Comparison of ENCODE assay signal across 14 cellular contexts in the genomic region with DNA sequence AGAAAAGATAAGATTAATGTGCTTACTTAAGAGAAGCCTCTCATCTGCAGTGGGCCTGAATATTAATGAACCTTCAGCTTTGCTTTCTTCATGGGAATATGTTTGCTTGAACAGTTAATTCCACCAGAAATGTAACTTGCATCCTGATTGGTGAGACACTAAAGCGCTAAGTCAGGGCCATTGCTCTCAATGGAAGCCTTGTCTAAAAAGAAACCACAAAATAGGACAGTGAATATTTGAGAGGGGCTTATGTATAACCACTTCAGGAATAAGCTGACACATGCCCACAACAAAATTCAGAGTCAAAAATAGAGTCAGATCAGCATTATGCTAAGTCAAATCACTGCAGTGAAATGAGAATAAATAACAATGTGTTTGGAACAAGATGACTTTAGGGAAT.
A peak's percentile ranks its signal among the peaks of the same experiment; 100 is the strongest.
DNase-seq lines count a peak whose midpoint lies in the region; ATAC-seq and TF ChIP-seq lines count a peak whose summit lies in the region.
"Had no signal": no experiment of that assay in that cellular context is flagged by ENCODE, and none has a peak within 500 bp of the region (broad histone marks: within the 10 kb centered on the region; RNA-seq: fewer than 3 reads in every experiment).

No MANE protein-coding gene starts in this region.

- DNase-seq in GM23338 (ENCODE audit: low spot score) (no peak), SK-MEL-5 (ENCODE audit: low read depth, low spot score) (peak; percentile 79), foreskin melanocyte (peak; percentile 92), pons (ENCODE audit: low spot score) (peak; percentile 44), Calu3 (no peak), sigmoid colon (no peak)
- DNase-seq: BE2C; CD4-positive, alpha-beta memory T cell; COR-L47; GF-D8; GM23248; H9 had no signal

- H3K4me3 Mint-ChIP-seq in GM23338 (no peak overlapping the region), Calu3 (ENCODE audit: low read depth, unreplicated experiment) (no peak overlapping the region)
- H3K4me3 Mint-ChIP-seq: CD4-positive, alpha-beta memory T cell; H9 had no signal

- CTCF ChIA-PET in Calu3 (lab: Charles Lee) = no interaction called here

- H3K27ac ChIP-seq in GM23338 (ENCODE audit: low read depth) (no peak overlapping the region), sigmoid colon (no peak overlapping the region)
- H3K27ac ChIP-seq: C4-2B, GM23248 had no signal

- no peaks in the 10 kb centered on the region for H3K36me3 Mint-ChIP-seq in GM23338 (ENCODE audit: low read depth)
- H3K36me3 Mint-ChIP-seq in Calu3 (ENCODE audit: insufficient read depth, unreplicated experiment) = no peaks in the 10 kb centered on the region
- H3K36me3 Mint-ChIP-seq: CD4-positive, alpha-beta memory T cell had no signal

- no peak for TF ChIP-seq POLR2A in sigmoid colon (IDR thresholded peaks at IDR 0.05)

- no peaks in the 10 kb centered on the region for H3K9me2 ChIP-seq in GM23338 (ENCODE audit: insufficient read depth)

- no peak overlapping the region for H3K4me2 ChIP-seq in GM23338

- intact Hi-C loops in Calu3 (cut with micrococcal nuclease; ENCODE audit: unreplicated experiment) = no loop called here
- intact Hi-C loops in sigmoid colon (cut with DNase I) = no loop called here

- H2AFZ ChIP-seq in GM23338 = no peak overlapping the region
- H2AFZ ChIP-seq: GM23248 had no signal

- H4K20me1 ChIP-seq in GM23338 (replicated peaks; ENCODE audit: insufficient read depth) = no peaks in the 10 kb centered on the region

- H3K27me3 ChIP-seq in GM23338 (ENCODE audit: insufficient read depth) (no peaks in the 10 kb centered on the region), sigmoid colon (no peaks in the 10 kb centered on the region)
- H3K27me3 ChIP-seq: BE2C had no signal

- peak overlapping the region; percentile 43; the same call in 1 of the 2 replicates for H3K27ac Mint-ChIP-seq in GM23338
- no peak overlapping the region for H3K27ac Mint-ChIP-seq in Calu3 (ENCODE audit: unreplicated experiment)
- H3K27ac Mint-ChIP-seq: CD4-positive, alpha-beta memory T cell; H9 had no signal

- H3K9me3 Mint-ChIP-seq in GM23338 = no peaks in the 10 kb centered on the region
- H3K9me3 Mint-ChIP-seq in Calu3 (ENCODE audit: low read depth, unreplicated experiment) = peaks cover 3% of the 10 kb centered on the region
- H3K9me3 Mint-ChIP-seq: H9 had no signal

- H3K36me3 ChIP-seq in GM23338 (ENCODE audit: insufficient read depth) (no peaks in the 10 kb centered on the region), sigmoid colon (no peaks in the 10 kb centered on the region)
- H3K36me3 ChIP-seq: BE2C had no signal

- no peak for TF ChIP-seq EP300 in sigmoid colon (IDR thresholded peaks at IDR 0.05)

- no peaks in the 10 kb centered on the region for H3K27me3 Mint-ChIP-seq in GM23338 (ENCODE audit: insufficient read depth, low read depth, poor library complexity)
- H3K27me3 Mint-ChIP-seq in Calu3 (ENCODE audit: unreplicated experiment) = no peaks in the 10 kb centered on the region
- H3K27me3 Mint-ChIP-seq: CD4-positive, alpha-beta memory T cell had no signal

- no peak for TF ChIP-seq CTCF in GM23338 (conservative IDR thresholded peaks at IDR 0.05; ENCODE audit: low read depth in 2 of 2)
- no peak for TF ChIP-seq CTCF in Calu3 (IDR thresholded peaks at IDR 0.05; ENCODE audit: unreplicated experiment)
- TF ChIP-seq CTCF in sigmoid colon (IDR thresholded peaks at IDR 0.05) = no peak

- ATAC-seq in GM23338 (no peak), HG03378 (IDR thresholded peaks at IDR 0.05; ENCODE audit: unreplicated experiment) (no peak)

- no peaks in the 10 kb centered on the region for H3K9me3 ChIP-seq in sigmoid colon
- H3K9me3 ChIP-seq: BE2C had no signal

- H3K4me3 ChIP-seq in GM23338 (no peak overlapping the region), sigmoid colon (no peak overlapping the region)
- H3K4me3 ChIP-seq: GM23248 had no signal

- H3K79me2 ChIP-seq in GM23338 (replicated peaks; ENCODE audit: insufficient read depth) = no peaks in the 10 kb centered on the region

- BruUV-seq in Calu3 (replicated peaks; lab: Mats Ljungman, UMichigan) = no TSS peak

- H3K4me1 ChIP-seq in GM23338 (ENCODE audit: insufficient read depth) (no peaks in the 10 kb centered on the region), sigmoid colon (no peaks in the 10 kb centered on the region)
- H3K4me1 ChIP-seq: BE2C had no signal

- H3K4me1 Mint-ChIP-seq in GM23338 (peaks cover 4% of the 10 kb centered on the region; the same call in 2 of the 3 replicates), Calu3 (ENCODE audit: low read depth, unreplicated experiment) (no peaks in the 10 kb centered on the region)
- H3K4me1 Mint-ChIP-seq: CD4-positive, alpha-beta memory T cell had no signal

- in situ Hi-C loops in SK-MEL-5 (cut with HindIII; ENCODE audit: low pct_unique_long_range_greater_than_20kb, low sequenced_read_pairs) = no loop called here

- no peaks in the 10 kb centered on the region for H3F3A ChIP-seq in GM23338 (replicated peaks; ENCODE audit: low read depth)

- WGBS in sigmoid colon, 2 donors = 83 to 86% methylated on average over 1 of the region's 1 CpG

TF ChIP-seq in GM23338, 12 proteins besides CTCF, POLR2A, EP300 and RAD21:
- TF ChIP-seq, protein P1, sequence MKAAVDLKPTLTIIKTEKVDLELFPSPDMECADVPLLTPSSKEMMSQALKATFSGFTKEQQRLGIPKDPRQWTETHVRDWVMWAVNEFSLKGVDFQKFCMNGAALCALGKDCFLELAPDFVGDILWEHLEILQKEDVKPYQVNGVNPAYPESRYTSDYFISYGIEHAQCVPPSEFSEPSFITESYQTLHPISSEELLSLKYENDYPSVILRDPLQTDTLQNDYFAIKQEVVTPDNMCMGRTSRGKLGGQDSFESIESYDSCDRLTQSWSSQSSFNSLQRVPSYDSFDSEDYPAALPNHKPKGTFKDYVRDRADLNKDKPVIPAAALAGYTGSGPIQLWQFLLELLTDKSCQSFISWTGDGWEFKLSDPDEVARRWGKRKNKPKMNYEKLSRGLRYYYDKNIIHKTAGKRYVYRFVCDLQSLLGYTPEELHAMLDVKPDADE (IDR thresholded peaks at IDR 0.05) = no peak
TF ChIP-seq in GM23338: peak in this region for 0.

Comparison
In these comparisons a context has a peak if more than half of its experiments do, and no peak if none do; other contexts are left out.
1. DNase-seq: peak in SK-MEL-5 (single experiment), foreskin melanocyte (single experiment) and pons (single experiment); none in GM23338 (single experiment), Calu3 (single experiment) and sigmoid colon (single experiment).